In the genomic region with DNA sequence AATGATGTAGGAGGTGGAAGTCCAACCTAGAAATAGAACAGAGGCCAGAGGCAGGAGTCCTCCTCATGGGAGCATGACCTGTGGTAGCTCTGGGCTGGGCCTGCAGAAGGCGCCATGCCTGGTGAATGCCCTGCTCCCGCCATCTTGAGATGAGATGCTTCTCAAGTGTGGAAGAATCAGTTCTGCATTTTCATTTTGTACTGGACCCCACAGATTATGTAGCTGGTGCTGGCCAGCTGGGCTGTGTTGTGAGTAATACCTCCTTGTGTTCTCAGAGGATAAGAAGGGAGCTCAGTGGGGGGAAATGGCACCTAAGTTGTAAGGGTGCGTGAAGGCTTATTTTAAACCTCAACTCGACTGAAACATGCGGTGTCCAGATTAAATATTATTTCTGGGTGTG, we compare ENCODE assay signal across 1 cellular context.
TF ChIP-seq lines count a peak whose summit lies in the region.

No MANE protein-coding gene starts in this region.

TF ChIP-seq in K562, 482 proteins besides CTCF, POLR2A, EP300 and RAD21 (continued from another document and continues in another):
- TF ChIP-seq, protein P1, sequence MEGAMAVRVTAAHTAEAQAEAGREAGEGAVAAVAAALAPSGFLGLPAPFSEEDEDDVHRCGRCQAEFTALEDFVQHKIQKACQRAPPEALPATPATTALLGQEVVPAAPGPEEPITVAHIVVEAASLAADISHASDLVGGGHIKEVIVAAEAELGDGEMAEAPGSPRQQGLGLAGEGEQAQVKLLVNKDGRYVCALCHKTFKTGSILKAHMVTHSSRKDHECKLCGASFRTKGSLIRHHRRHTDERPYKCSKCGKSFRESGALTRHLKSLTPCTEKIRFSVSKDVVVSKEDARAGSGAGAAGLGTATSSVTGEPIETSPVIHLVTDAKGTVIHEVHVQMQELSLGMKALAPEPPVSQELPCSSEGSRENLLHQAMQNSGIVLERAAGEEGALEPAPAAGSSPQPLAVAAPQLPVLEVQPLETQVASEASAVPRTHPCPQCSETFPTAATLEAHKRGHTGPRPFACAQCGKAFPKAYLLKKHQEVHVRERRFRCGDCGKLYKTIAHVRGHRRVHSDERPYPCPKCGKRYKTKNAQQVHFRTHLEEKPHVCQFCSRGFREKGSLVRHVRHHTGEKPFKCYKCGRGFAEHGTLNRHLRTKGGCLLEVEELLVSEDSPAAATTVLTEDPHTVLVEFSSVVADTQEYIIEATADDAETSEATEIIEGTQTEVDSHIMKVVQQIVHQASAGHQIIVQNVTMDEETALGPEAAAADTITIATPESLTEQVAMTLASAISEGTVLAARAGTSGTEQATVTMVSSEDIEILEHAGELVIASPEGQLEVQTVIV (CRISPR knock-in tag; IDR thresholded peaks at IDR 0.05; ENCODE audit: borderline replicate concordance), result no peak
- TF ChIP-seq CREM (IDR thresholded peaks at IDR 0.05; ENCODE audit: low read depth) (no peak), ESRRB (CRISPR knock-in tag; IDR thresholded peaks at IDR 0.05; ENCODE audit: borderline replicate concordance) (no peak), KDM1A (IDR thresholded peaks at IDR 0.05) (peak; percentile 53 to 68), YY1 (IDR thresholded peaks at IDR 0.05; ENCODE audit: borderline replicate concordance in 1 of 3, control insufficient read depth in 1 of 3, extremely low read depth in 1 of 3, insufficient read depth in 3 of 3, insufficient read length in 1 of 3, insufficient replicate concordance in 2 of 3, low read depth in 1 of 3, low read length in 2 of 3) (peak; percentile 13 to 85 (median 53)), PHF8 (IDR thresholded peaks at IDR 0.05; ENCODE audit: borderline replicate concordance, low read length) (no peak), HDAC3 (IDR thresholded peaks at IDR 0.05; ENCODE audit: borderline replicate concordance, partially characterized antibody) (no peak), MCM3 (IDR thresholded peaks at IDR 0.05) (no peak), NEUROD1 (IDR thresholded peaks at IDR 0.05; ENCODE audit: borderline replicate concordance, low read depth, low read length, partially characterized antibody) (no peak), KAT7 (CRISPR knock-in tag; IDR thresholded peaks at IDR 0.05; ENCODE audit: borderline replicate concordance) (no peak), RBFOX2 (IDR thresholded peaks at IDR 0.05; ENCODE audit: low read depth, low read length) (no peak), ASH1L (IDR thresholded peaks at IDR 0.05; ENCODE audit: borderline replicate concordance, low read depth, partially characterized antibody) (no peak), HCFC1 (IDR thresholded peaks at IDR 0.05; ENCODE audit: low read depth, low read length) (no peak), ZEB2 (IDR thresholded peaks at IDR 0.05) (no peak), EHMT2 (IDR thresholded peaks at IDR 0.05) (0 out of 2 replicates have a peak, but pooled peaks have one; percentile 50), GATA2 (CRISPR knock-in tag; IDR thresholded peaks at IDR 0.05) (peak; percentile 45; the same call in 1 of the 2 replicates), BDP1 (IDR thresholded peaks at IDR 0.05; ENCODE audit: insufficient read depth, insufficient read length) (no peak), NFATC3 (IDR thresholded peaks at IDR 0.05) (no peak), CHD2 (IDR thresholded peaks at IDR 0.05; ENCODE audit: low read depth, low read length) (no peak), EWSR1 (IDR thresholded peaks at IDR 0.05; ENCODE audit: borderline replicate concordance, low read depth, partially characterized antibody) (no peak), SREBF2 (CRISPR knock-in tag; IDR thresholded peaks at IDR 0.05) (no peak), HNRNPL (IDR thresholded peaks at IDR 0.05; ENCODE audit: low read depth, low read length) (no peak), KLF16 (IDR thresholded peaks at IDR 0.05) (peak; percentile 30; the same call in 1 of the 2 replicates), ILF3 (IDR thresholded peaks at IDR 0.05; ENCODE audit: borderline replicate concordance) (no peak), SRSF3 (IDR thresholded peaks at IDR 0.05; ENCODE audit: insufficient read depth, low read length) (no peak), ZC3H8 (IDR thresholded peaks at IDR 0.05) (no peak), CBFA2T2 (conservative IDR thresholded peaks at IDR 0.05) (peak; percentile 77), POLR2AphosphoS5 (IDR thresholded peaks at IDR 0.05; ENCODE audit: control insufficient read depth, insufficient read depth, low read depth, low read length) (0 out of 2 replicates have a peak, but pooled peaks have one; percentile 26), TAF7 (tag; IDR thresholded peaks at IDR 0.05) (no peak), ZNF431 (CRISPR knock-in tag; IDR thresholded peaks at IDR 0.05) (no peak), JUND (IDR thresholded peaks at IDR 0.05; ENCODE audit: borderline replicate concordance, low read depth, low read length) (no peak), JUND (tag; IDR thresholded peaks at IDR 0.05; ENCODE audit: borderline replicate concordance, low read depth, low read length) (no peak), POLR3A (IDR thresholded peaks at IDR 0.05; ENCODE audit: borderline replicate concordance, extremely low read depth, insufficient read depth, insufficient read length) (no peak), RBM17 (IDR thresholded peaks at IDR 0.05; ENCODE audit: borderline replicate concordance, low read depth, low read length) (no peak), NONO (IDR thresholded peaks at IDR 0.05; ENCODE audit: low read depth in 2 of 2, low read length in 1 of 2) (no peak), TCF3 (CRISPR knock-in tag; IDR thresholded peaks at IDR 0.05) (peak; percentile 78), DACH1 (IDR thresholded peaks at IDR 0.05; ENCODE audit: partially characterized antibody) (no peak), ZNF124 (CRISPR knock-in tag; IDR thresholded peaks at IDR 0.05) (no peak), PURB (CRISPR knock-in tag; IDR thresholded peaks at IDR 0.05; ENCODE audit: low read depth) (no peak), NR2C1 (IDR thresholded peaks at IDR 0.05) (no peak), NR2C1 (tag; IDR thresholded peaks at IDR 0.05) (no peak), CCNT2 (IDR thresholded peaks at IDR 0.05; ENCODE audit: borderline replicate concordance, extremely low read depth, insufficient read length, low read depth, low read length) (no peak)
- TF ChIP-seq, protein P2, sequence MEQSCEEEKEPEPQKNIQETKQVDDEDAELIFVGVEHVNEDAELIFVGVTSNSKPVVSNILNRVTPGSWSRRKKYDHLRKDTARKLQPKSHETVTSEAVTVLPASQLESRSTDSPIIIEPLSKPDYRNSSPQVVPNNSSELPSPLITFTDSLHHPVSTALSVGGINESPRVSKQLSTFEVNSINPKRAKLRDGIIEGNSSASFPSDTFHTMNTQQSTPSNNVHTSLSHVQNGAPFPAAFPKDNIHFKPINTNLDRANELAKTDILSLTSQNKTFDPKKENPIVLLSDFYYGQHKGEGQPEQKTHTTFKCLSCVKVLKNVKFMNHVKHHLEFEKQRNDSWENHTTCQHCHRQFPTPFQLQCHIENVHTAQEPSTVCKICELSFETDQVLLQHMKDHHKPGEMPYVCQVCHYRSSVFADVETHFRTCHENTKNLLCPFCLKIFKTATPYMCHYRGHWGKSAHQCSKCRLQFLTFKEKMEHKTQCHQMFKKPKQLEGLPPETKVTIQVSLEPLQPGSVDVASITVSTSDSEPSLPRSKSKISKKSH (CRISPR knock-in tag; IDR thresholded peaks at IDR 0.05), result no peak
- TF ChIP-seq, protein P3, sequence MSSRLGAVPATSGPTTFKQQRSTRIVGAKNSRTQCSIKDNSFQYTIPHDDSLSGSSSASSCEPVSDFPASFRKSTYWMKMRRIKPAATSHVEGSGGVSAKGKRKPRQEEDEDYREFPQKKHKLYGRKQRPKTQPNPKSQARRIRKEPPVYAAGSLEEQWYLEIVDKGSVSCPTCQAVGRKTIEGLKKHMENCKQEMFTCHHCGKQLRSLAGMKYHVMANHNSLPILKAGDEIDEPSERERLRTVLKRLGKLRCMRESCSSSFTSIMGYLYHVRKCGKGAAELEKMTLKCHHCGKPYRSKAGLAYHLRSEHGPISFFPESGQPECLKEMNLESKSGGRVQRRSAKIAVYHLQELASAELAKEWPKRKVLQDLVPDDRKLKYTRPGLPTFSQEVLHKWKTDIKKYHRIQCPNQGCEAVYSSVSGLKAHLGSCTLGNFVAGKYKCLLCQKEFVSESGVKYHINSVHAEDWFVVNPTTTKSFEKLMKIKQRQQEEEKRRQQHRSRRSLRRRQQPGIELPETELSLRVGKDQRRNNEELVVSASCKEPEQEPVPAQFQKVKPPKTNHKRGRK (tag; IDR thresholded peaks at IDR 0.05), result no peak
- TF ChIP-seq, protein P4, sequence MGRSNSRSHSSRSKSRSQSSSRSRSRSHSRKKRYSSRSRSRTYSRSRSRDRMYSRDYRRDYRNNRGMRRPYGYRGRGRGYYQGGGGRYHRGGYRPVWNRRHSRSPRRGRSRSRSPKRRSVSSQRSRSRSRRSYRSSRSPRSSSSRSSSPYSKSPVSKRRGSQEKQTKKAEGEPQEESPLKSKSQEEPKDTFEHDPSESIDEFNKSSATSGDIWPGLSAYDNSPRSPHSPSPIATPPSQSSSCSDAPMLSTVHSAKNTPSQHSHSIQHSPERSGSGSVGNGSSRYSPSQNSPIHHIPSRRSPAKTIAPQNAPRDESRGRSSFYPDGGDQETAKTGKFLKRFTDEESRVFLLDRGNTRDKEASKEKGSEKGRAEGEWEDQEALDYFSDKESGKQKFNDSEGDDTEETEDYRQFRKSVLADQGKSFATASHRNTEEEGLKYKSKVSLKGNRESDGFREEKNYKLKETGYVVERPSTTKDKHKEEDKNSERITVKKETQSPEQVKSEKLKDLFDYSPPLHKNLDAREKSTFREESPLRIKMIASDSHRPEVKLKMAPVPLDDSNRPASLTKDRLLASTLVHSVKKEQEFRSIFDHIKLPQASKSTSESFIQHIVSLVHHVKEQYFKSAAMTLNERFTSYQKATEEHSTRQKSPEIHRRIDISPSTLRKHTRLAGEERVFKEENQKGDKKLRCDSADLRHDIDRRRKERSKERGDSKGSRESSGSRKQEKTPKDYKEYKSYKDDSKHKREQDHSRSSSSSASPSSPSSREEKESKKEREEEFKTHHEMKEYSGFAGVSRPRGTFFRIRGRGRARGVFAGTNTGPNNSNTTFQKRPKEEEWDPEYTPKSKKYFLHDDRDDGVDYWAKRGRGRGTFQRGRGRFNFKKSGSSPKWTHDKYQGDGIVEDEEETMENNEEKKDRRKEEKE (IDR thresholded peaks at IDR 0.05; ENCODE audit: borderline replicate concordance in 1 of 2, control insufficient read depth in 1 of 2, low read depth in 2 of 2, low read length in 1 of 2), result no peak
- TF ChIP-seq, protein P5, sequence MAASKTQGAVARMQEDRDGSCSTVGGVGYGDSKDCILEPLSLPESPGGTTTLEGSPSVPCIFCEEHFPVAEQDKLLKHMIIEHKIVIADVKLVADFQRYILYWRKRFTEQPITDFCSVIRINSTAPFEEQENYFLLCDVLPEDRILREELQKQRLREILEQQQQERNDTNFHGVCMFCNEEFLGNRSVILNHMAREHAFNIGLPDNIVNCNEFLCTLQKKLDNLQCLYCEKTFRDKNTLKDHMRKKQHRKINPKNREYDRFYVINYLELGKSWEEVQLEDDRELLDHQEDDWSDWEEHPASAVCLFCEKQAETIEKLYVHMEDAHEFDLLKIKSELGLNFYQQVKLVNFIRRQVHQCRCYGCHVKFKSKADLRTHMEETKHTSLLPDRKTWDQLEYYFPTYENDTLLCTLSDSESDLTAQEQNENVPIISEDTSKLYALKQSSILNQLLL (CRISPR knock-in tag; IDR thresholded peaks at IDR 0.05; ENCODE audit: borderline replicate concordance), result no peak
- TF ChIP-seq, protein P6, sequence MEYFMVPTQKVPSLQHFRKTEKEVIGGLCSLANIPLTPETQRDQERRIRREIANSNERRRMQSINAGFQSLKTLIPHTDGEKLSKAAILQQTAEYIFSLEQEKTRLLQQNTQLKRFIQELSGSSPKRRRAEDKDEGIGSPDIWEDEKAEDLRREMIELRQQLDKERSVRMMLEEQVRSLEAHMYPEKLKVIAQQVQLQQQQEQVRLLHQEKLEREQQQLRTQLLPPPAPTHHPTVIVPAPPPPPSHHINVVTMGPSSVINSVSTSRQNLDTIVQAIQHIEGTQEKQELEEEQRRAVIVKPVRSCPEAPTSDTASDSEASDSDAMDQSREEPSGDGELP (CRISPR knock-in tag; IDR thresholded peaks at IDR 0.05; ENCODE audit: borderline replicate concordance), result peak; percentile 73
- TF ChIP-seq, protein P7, sequence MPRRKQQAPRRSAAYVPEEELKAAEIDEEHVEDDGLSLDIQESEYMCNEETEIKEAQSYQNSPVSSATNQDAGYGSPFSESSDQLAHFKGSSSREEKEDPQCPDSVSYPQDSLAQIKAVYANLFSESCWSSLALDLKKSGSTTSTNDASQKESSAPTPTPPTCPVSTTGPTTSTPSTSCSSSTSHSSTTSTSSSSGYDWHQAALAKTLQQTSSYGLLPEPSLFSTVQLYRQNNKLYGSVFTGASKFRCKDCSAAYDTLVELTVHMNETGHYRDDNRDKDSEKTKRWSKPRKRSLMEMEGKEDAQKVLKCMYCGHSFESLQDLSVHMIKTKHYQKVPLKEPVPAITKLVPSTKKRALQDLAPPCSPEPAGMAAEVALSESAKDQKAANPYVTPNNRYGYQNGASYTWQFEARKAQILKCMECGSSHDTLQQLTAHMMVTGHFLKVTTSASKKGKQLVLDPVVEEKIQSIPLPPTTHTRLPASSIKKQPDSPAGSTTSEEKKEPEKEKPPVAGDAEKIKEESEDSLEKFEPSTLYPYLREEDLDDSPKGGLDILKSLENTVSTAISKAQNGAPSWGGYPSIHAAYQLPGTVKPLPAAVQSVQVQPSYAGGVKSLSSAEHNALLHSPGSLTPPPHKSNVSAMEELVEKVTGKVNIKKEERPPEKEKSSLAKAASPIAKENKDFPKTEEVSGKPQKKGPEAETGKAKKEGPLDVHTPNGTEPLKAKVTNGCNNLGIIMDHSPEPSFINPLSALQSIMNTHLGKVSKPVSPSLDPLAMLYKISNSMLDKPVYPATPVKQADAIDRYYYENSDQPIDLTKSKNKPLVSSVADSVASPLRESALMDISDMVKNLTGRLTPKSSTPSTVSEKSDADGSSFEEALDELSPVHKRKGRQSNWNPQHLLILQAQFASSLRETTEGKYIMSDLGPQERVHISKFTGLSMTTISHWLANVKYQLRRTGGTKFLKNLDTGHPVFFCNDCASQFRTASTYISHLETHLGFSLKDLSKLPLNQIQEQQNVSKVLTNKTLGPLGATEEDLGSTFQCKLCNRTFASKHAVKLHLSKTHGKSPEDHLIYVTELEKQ (CRISPR knock-in tag; IDR thresholded peaks at IDR 0.05), result no peak
- TF ChIP-seq, protein P8, sequence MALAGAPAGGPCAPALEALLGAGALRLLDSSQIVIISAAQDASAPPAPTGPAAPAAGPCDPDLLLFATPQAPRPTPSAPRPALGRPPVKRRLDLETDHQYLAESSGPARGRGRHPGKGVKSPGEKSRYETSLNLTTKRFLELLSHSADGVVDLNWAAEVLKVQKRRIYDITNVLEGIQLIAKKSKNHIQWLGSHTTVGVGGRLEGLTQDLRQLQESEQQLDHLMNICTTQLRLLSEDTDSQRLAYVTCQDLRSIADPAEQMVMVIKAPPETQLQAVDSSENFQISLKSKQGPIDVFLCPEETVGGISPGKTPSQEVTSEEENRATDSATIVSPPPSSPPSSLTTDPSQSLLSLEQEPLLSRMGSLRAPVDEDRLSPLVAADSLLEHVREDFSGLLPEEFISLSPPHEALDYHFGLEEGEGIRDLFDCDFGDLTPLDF (CRISPR knock-in tag; IDR thresholded peaks at IDR 0.05), result no peak
